18 cellular contexts compared by ENCODE assay signal in the genomic region with DNA sequence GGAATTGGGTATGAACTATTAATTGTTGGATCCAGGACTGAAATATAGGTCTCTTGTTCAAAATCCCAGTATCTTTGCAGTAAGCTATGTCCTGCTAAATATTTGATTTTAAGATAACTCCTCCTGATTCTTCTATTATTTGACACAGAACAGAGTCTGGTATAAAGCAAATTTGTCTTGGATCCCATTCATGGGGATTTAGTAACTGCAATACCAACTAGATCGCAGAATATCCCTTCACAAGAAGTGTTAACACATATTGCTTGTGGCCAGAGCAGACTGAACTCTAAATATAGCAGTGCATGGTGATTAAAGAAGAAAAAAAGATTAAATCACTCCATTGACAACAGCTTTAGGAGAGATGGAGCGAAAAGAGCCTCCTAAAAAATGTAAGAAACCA.
"Had no signal": no experiment of that assay in that cellular context is flagged by ENCODE, and none has a peak within 500 bp of the region (broad histone marks: within the 10 kb centered on the region; RNA-seq: fewer than 3 reads in every experiment).

No MANE protein-coding gene starts in this region.

- ATAC-seq: activated CD4-positive, CD25-positive, alpha-beta regulatory T cell treated with anti-CD3 and anti-CD28 coated beads, Interleukin-2, amount 50 U/mL, for 24 hours; activated CD8-positive, alpha-beta T cell treated with anti-CD3 and anti-CD28 coated beads for 36 hours; SK-N-SH treated with all-trans-retinoic acid at 6 μM for 48 hours had no signal

- H3K4me3 ChIP-seq: SJSA1 had no signal

- H3K36me3 ChIP-seq: SJSA1 had no signal

- H3K27ac ChIP-seq: SJSA1 had no signal

- H3K4me1 ChIP-seq: SJSA1 had no signal

- FAIRE-seq: RCC 7860 had no signal

- DNase-seq: activated CD4-positive, alpha-beta T cell treated with anti-CD3 and anti-CD28 coated beads for 4 hours; activated CD8-positive, alpha-beta memory T cell treated with anti-CD3 and anti-CD28 coated beads, Interleukin-2, amount 50 U/mL, for 4 hours; activated CD8-positive, alpha-beta T cell treated with anti-CD3 and anti-CD28 coated beads for 36 hours; activated naive CD4-positive, alpha-beta T cell; activated T-cell treated with anti-CD3 and anti-CD28 coated beads, Interleukin-2, amount 50 U/mL, for 1 hour; aorta; KBM-7; NCI-H1105 treated with DMSO at 0.1 percent for 48 hours; NCI-H1436 treated with DMSO at 0.1 percent for 48 hours; NCI-H187; NCI-H2081 treated with DMSO at 0.1 percent for 48 hours; NCI-H446; NCI-H524; SHP77 had no signal

- H3K9me3 ChIP-seq: SJSA1 had no signal

- H3K27me3 ChIP-seq: SJSA1 had no signal
